12 cellular contexts compared by ENCODE assay signal in the genomic region with DNA sequence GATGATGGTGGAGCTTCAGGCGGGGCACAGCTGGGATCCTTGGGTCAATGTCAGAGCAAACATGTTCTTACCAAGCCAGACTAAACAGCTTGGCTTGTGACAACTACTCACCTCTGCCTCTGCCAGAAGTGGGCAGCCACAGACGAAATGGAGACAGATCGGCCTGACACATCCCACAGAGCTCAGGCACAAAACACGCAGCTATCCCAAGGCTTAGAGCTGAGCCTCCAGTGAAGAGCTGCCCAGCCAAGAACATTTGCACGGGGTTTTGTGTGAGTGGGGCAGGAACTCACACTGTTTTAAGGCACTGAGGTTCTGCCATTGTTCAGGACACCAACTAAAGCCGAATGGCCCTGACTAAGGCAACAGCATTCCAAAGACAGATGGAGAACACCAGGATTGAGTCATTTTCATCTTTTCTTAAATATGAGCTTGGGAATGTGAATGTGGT. TPM values are rescaled to one million over a fixed set of nuclear protein-coding genes. Genes with fewer than 3 reads are reported as not detected.
A peak's percentile ranks its signal among the peaks of the same experiment; 100 is the strongest.
DNase-seq lines count a peak whose midpoint lies in the region; ATAC-seq, FAIRE-seq and TF ChIP-seq lines count a peak whose summit lies in the region.
"Had no signal": no experiment of that assay in that cellular context is flagged by ENCODE, and none has a peak within 500 bp of the region (broad histone marks: within the 10 kb centered on the region; RNA-seq: fewer than 3 reads in every experiment).

No MANE protein-coding gene starts in this region.

- H3K27ac ChIP-seq in RWPE2 (ENCODE audit: poor library complexity, severe bottlenecking) (peak overlapping the region; percentile 94), osteoblast (ENCODE audit: low read depth, low read length) (peak overlapping the region; percentile 99)

- H3K79me2 ChIP-seq in osteoblast (ENCODE audit: insufficient read depth, low read length), result peaks cover 69% of the 10 kb centered on the region

- H3K36me3 ChIP-seq in RWPE2 (ENCODE audit: low read depth), result peaks cover 33% of the 10 kb centered on the region
- H3K36me3 ChIP-seq in osteoblast (ENCODE audit: insufficient read depth, low read length), result no peaks in the 10 kb centered on the region

- TF ChIP-seq CTCF in RWPE2 (IDR thresholded peaks at IDR 0.05; ENCODE audit: poor library complexity, severe bottlenecking), result no peak
- TF ChIP-seq CTCF in fibroblast of mammary gland (conservative IDR thresholded peaks at IDR 0.05; ENCODE audit: control insufficient read depth, insufficient read depth, low read depth, low read length), result no peak
- TF ChIP-seq CTCF in osteoblast (IDR thresholded peaks at IDR 0.05; ENCODE audit: extremely low read depth, low read depth, low read length), result no peak

- H3K9me3 ChIP-seq in RWPE2 (ENCODE audit: severe bottlenecking) (no peaks in the 10 kb centered on the region), osteoblast (ENCODE audit: low read depth, low read length) (no peaks in the 10 kb centered on the region)

- H3K4me2 ChIP-seq in osteoblast (ENCODE audit: insufficient read depth, low read length), result peak overlapping the region; percentile 84

- ATAC-seq in RWPE2 (ENCODE audit: low read depth), result peak; percentile 44
- ATAC-seq: stimulated activated naive CD8-positive, alpha-beta T cell treated with anti-CD3 and anti-CD28 coated beads, Interleukin-15, amount 100 ng/mL, for 72 hours had no signal

- H4K20me1 ChIP-seq in osteoblast (ENCODE audit: insufficient read depth, low read length), result peaks cover 14% of the 10 kb centered on the region

- H3K4me3 ChIP-seq in RWPE2 (ENCODE audit: severe bottlenecking) (no peak overlapping the region), fibroblast of mammary gland (ENCODE audit: control insufficient read depth, low read depth, low read length) (no peak overlapping the region), osteoblast (ENCODE audit: insufficient read depth, low read length) (peak overlapping the region; percentile 45)

- FAIRE-seq in RCC 7860 (lab: Jason Lieb, UNC), result no peak
- FAIRE-seq: D721Med had no signal

- H3K4me1 ChIP-seq in RWPE2 (ENCODE audit: insufficient read depth, poor library complexity, severe bottlenecking) (peaks cover 45% of the 10 kb centered on the region), osteoblast (ENCODE audit: insufficient read depth, low read length) (peaks cover 53% of the 10 kb centered on the region)

- DNase-seq in AG08395 (ENCODE audit: low spot score), result peak; percentile 69
- no peak for DNase-seq in RWPE2 (ENCODE audit: low spot score)
- DNase-seq in fibroblast of mammary gland (ENCODE audit: low read depth), result peak; percentile 81
- peak; percentile 77 for DNase-seq in osteoblast (ENCODE audit: insufficient read length, low spot score, missing footprints)
- DNase-seq in RCC 7860 (ENCODE audit: low spot score), result no peak
- DNase-seq in stimulated activated naive CD4-positive, alpha-beta T cell (lab: John Stamatoyannopoulos, UW), result no peak
- no peak for DNase-seq in activated CD4-positive, alpha-beta T cell treated with anti-CD3 and anti-CD28 coated beads, Interleukin-2, amount 50 U/mL, for 4 hours
- DNase-seq in activated naive CD4-positive, alpha-beta T cell treated with Interleukin-2 at 50 U/mL for 16 hours, result no peak
- DNase-seq: NCI-H1048, T-helper 1 cell had no signal

- H3K27me3 ChIP-seq in RWPE2 (ENCODE audit: insufficient read depth, poor library complexity, severe bottlenecking) (no peaks in the 10 kb centered on the region), osteoblast (ENCODE audit: insufficient read depth, low read length) (no peaks in the 10 kb centered on the region)

- peak overlapping the region; percentile 12 for H2AFZ ChIP-seq in osteoblast (ENCODE audit: low read length)

RNA-seq across cellular contexts. Expression of a gene that starts 12.8 kb away (rescaled TPM):
- 307 and 324 TPM in 2 replicates for total RNA-seq in osteoblast

Comparison
In these comparisons a context has a peak if more than half of its experiments do, and no peak if none do; other contexts are left out.
1. DNase-seq: peak in AG08395 (single experiment), fibroblast of mammary gland (single experiment) and osteoblast (single experiment); none in RWPE2 (single experiment), RCC 7860 (single experiment), stimulated activated naive CD4-positive, alpha-beta T cell (0 of 6), activated CD4-positive, alpha-beta T cell treated with anti-CD3 and anti-CD28 coated beads, Interleukin-2, amount 50 U/mL, for 4 hours (0 of 2) and activated naive CD4-positive, alpha-beta T cell treated with Interleukin-2 at 50 U/mL for 16 hours (single experiment).